8 cellular contexts compared by ENCODE assay signal in the genomic region with DNA sequence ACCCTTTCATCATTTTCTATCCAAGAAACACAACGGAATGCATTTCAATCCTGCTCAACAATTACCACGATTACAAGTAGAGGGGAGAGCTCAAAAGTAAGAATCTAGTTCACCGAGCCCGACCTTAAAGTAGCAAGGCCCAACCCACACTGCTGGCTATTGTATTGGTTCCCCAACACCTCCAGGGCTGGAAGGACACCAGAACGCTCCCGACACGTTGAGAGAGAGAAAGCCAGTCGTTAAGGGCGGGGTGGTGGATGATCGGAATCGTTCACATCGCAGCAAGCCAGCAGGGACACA. TPM values are rescaled to one million over a fixed set of nuclear protein-coding genes. Genes with fewer than 3 reads are reported as not detected.
A peak's percentile ranks its signal among the peaks of the same experiment; 100 is the strongest.
DNase-seq lines count a peak whose midpoint lies in the region; ATAC-seq and TF ChIP-seq lines count a peak whose summit lies in the region.

No MANE protein-coding gene starts in this region.

- peaks cover 7% of the 10 kb centered on the region for H3K36me3 ChIP-seq in HAP-1 (replicated peaks)

- H3K9me3 ChIP-seq in HAP-1: no peaks in the 10 kb centered on the region

- peak overlapping the region; percentile 6 for H3K27ac ChIP-seq in angular gyrus (ENCODE audit: low read depth, low read length)

- no peak for ATAC-seq in GM21423 (IDR thresholded peaks at IDR 0.05; ENCODE audit: unreplicated experiment)

- peaks cover 17% of the 10 kb centered on the region for H3K4me1 ChIP-seq in HAP-1

- H3K4me3 ChIP-seq in AG10803 (ENCODE audit: low read length) (peak overlapping the region; percentile 94), HAP-1 (peak overlapping the region; percentile 98)

- TF ChIP-seq CTCF in AG10803 (conservative IDR thresholded peaks at IDR 0.05; ENCODE audit: low read length): no peak

- DNase-seq in AG10803 (ENCODE audit: low read depth): peak; percentile 18
- DNase-seq in HAP-1 (ENCODE audit: low spot score in 2 of 2): no peak
- DNase-seq in medulla oblongata (ENCODE audit: extremely low spot score): peak; percentile 12
- peak; percentile 43 for DNase-seq in ureter (ENCODE audit: low spot score)
- no peak for DNase-seq in NCI-H446 (lab: John Stamatoyannopoulos, UW)
- no peak for DNase-seq in kidney tubule cell (ENCODE audit: low spot score)

- in situ Hi-C loops in HAP-1 (cut with MboI; ENCODE audit: low sequenced_read_pairs): no loop called here

- no peaks in the 10 kb centered on the region for H3K27me3 ChIP-seq in HAP-1 (ENCODE audit: low read depth)

RNA-seq across cellular contexts. Expression of a gene that starts 0.7 kb away (rescaled TPM):
- 86.4 TPM for total RNA-seq in ureter

Comparison
In these comparisons a context has a peak if more than half of its experiments do, and no peak if none do; other contexts are left out.
1. DNase-seq: peak in AG10803 (single experiment), medulla oblongata (single experiment) and ureter (single experiment); none in HAP-1 (0 of 2), NCI-H446 (0 of 2) and kidney tubule cell (single experiment).